8 cellular contexts compared by ENCODE assay signal in genomic region chr3:119463171-119464169, GRCh38. TPM values are rescaled to one million over a fixed set of nuclear protein-coding genes. Genes with fewer than 3 reads are reported as not detected.
DNase-seq lines count a peak whose midpoint lies in the region; ATAC-seq and TF ChIP-seq lines count a peak whose summit lies in the region.

TMEM39A (minus strand) TSS chr3:119463615; CDS start chr3:119462074, 1,541 bp downstream.

- intact Hi-C loops in dendritic cell treated with granulocyte-macrophage colony-stimulating factor and Interleukin-4, amounts not matched to agents 40 ng/mL and 50 ng/mL, for 4 days (cut with micrococcal nuclease), result loop anchor here (10.0 kb wide), 2 partner anchors 211 to 631 kb away; partner anchors contain the start of genes COX17 and GSK3B

- TF ChIP-seq CTCF in C4-2B (conservative IDR thresholded peaks at IDR 0.05), result no peak

- H3K27me3 Mint-ChIP-seq in dendritic cell treated with granulocyte-macrophage colony-stimulating factor and Interleukin-4, amounts not matched to agents 40 ng/mL and 50 ng/mL, for 4 days, result no peaks in the 10 kb centered on the region

- no peaks in the 10 kb centered on the region for H3K9me3 Mint-ChIP-seq in dendritic cell treated with granulocyte-macrophage colony-stimulating factor and Interleukin-4, amounts not matched to agents 40 ng/mL and 50 ng/mL, for 4 days

- H3K4me1 Mint-ChIP-seq in dendritic cell treated with granulocyte-macrophage colony-stimulating factor and Interleukin-4, amounts not matched to agents 40 ng/mL and 50 ng/mL, for 4 days (ENCODE audit: low read depth), result peaks cover 44% of the 10 kb centered on the region

- peaks cover 44% of the 10 kb centered on the region for H3K36me3 Mint-ChIP-seq in dendritic cell treated with granulocyte-macrophage colony-stimulating factor and Interleukin-4, amounts not matched to agents 40 ng/mL and 50 ng/mL, for 4 days (ENCODE audit: low read depth)

- peak within 1 kb of the TSS; percentile 90 for H3K27ac ChIP-seq in C4-2B

- ATAC-seq in GM19395 (IDR thresholded peaks at IDR 0.05; ENCODE audit: unreplicated experiment) (peak; percentile 92), HG03565 (IDR thresholded peaks at IDR 0.05; ENCODE audit: unreplicated experiment) (peak; percentile 94), left lobe of liver (peak; percentile 94)

- H3K4me3 Mint-ChIP-seq in dendritic cell treated with granulocyte-macrophage colony-stimulating factor and Interleukin-4, amounts not matched to agents 40 ng/mL and 50 ng/mL, for 4 days, result peak within 1 kb of the TSS; percentile 95

- peak; percentile 92 for DNase-seq in NCI-H774 (lab: John Stamatoyannopoulos, UW)
- peak; percentile 97 for DNase-seq in activated CD4-positive, alpha-beta T cell treated with anti-CD3 and anti-CD28 coated beads, Interleukin-2, amount 50 U/mL, for 4 hours
- DNase-seq in left lobe of liver (ENCODE audit: low spot score), result peak; percentile 100
- DNase-seq in stimulated activated CD4-positive, alpha-beta T cell treated with anti-CD3 and anti-CD28 coated beads, Interleukin-2, amount 100 ng/mL, for 4 hours (ENCODE audit: low read depth), result peak; percentile 98

- H3K27ac Mint-ChIP-seq in dendritic cell treated with granulocyte-macrophage colony-stimulating factor and Interleukin-4, amounts not matched to agents 40 ng/mL and 50 ng/mL, for 4 days, result peak within 1 kb of the TSS; percentile 96

RNA-seq across cellular contexts. Expression of gene TMEM39A, which starts in this region (rescaled TPM):
- total RNA-seq in left lobe of liver, result 23.4 TPM

Comparison
In these comparisons a context has a peak if more than half of its experiments do, and no peak if none do; other contexts are left out.
1. Peak in every context shown above with its lines: DNase-seq, ATAC-seq and H3K27ac ChIP-seq.